8 cellular contexts compared by ENCODE assay signal in genomic region chr11:86671386-86672006, GRCh38. TPM values are rescaled to one million over a fixed set of nuclear protein-coding genes. Genes with fewer than 3 reads are reported as not detected.
DNase-seq lines count a peak whose midpoint lies in the region; ATAC-seq and TF ChIP-seq lines count a peak whose summit lies in the region.

No MANE protein-coding gene starts in this region.

- in situ Hi-C loops in ACHN (cut with HindIII; ENCODE audit: low pct_ligation_motif_present, low pct_unique_long_range_greater_than_20kb, low sequenced_read_pairs): no loop called here

- CTCF ChIA-PET in MCF 10A (lab: Yijun Ruan, JAX): interaction anchor here (0.7 kb wide), 1 partner anchor 93 kb away, joined by 3 read pairs; no protein-coding TSS in a partner anchor

- intact Hi-C loops in MCF 10A (cut with micrococcal nuclease): loop anchor here (5.0 kb wide), 1 partner anchor 131 kb away; the partner anchor contains the start of gene PRSS23

- H3K4me2 ChIP-seq in skeletal muscle satellite cell (ENCODE audit: low read length): peak overlapping the region; percentile 99

- no peaks in the 10 kb centered on the region for H3K9me3 ChIP-seq in skeletal muscle satellite cell (replicated peaks; ENCODE audit: low read length)

- peak overlapping the region; percentile 46 for H3K4me3 Mint-ChIP-seq in MCF 10A (ENCODE audit: unreplicated experiment)

- no peaks in the 10 kb centered on the region for H3K36me3 ChIP-seq in skeletal muscle satellite cell (ENCODE audit: insufficient read depth, low read length)

- no peaks in the 10 kb centered on the region for H3K27me3 ChIP-seq in skeletal muscle satellite cell (ENCODE audit: control insufficient read depth, insufficient read depth, low read length)

- peaks cover 23% of the 10 kb centered on the region for H3K4me1 ChIP-seq in skeletal muscle satellite cell (ENCODE audit: control insufficient read depth, insufficient read depth, low read length)

- no peaks in the 10 kb centered on the region for H3K27me3 Mint-ChIP-seq in MCF 10A (ENCODE audit: insufficient read depth, unreplicated experiment)

- peak overlapping the region; percentile 96 for H3K4me3 ChIP-seq in skeletal muscle satellite cell (ENCODE audit: low read length)

- H3K4me1 Mint-ChIP-seq in MCF 10A (ENCODE audit: insufficient read depth, unreplicated experiment): peaks cover 4% of the 10 kb centered on the region

- H3K36me3 Mint-ChIP-seq in MCF 10A (ENCODE audit: insufficient read depth, unreplicated experiment): no peaks in the 10 kb centered on the region

- ATAC-seq in GM18498 (IDR thresholded peaks at IDR 0.05; ENCODE audit: unreplicated experiment) (peak; percentile 33), GM18520 (IDR thresholded peaks at IDR 0.05; ENCODE audit: unreplicated experiment) (no peak)

- H3K9ac ChIP-seq in skeletal muscle satellite cell (ENCODE audit: low read depth, low read length): peak overlapping the region; percentile 90

- no TSS peak for BruUV-seq in MCF 10A (replicated peaks; lab: Mats Ljungman, UMichigan)

- H3K27ac Mint-ChIP-seq in MCF 10A (ENCODE audit: low read depth, unreplicated experiment): no peak overlapping the region

- POLR2A ChIA-PET in MCF 10A (lab: Yijun Ruan, JAX): no interaction called here

- peak; percentile 47 for DNase-seq in ACHN
- DNase-seq in NCI-H2171 treated with DMSO at 0.1 percent for 48 hours (lab: John Stamatoyannopoulos, UW): peak; percentile 93
- DNase-seq in MCF 10A (ENCODE audit: unreplicated experiment): no peak
- peak; percentile 26 for DNase-seq in iPS-NIHi11 (ENCODE audit: low spot score)
- DNase-seq in dedifferentiated amniotic fluid mesenchymal stem cell (ENCODE audit: extremely low spot score): no peak

- no peaks in the 10 kb centered on the region for H3K9me3 Mint-ChIP-seq in MCF 10A (ENCODE audit: unreplicated experiment)

- TF ChIP-seq CTCF in MCF 10A (IDR thresholded peaks at IDR 0.05; ENCODE audit: unreplicated experiment): no peak

RNA-seq across cellular contexts. Expression of gene ME3, which starts 0.9 kb away (rescaled TPM):
- total RNA-seq in MCF 10A (2022): 0.49 TPM in 1 of 2 replicates, not detected in the other
- total RNA-seq in skeletal muscle satellite cell (2012; rRNA removed): 14.7 and 26.6 TPM in 2 replicates

Comparison
In these comparisons a context has a peak if more than half of its experiments do, and no peak if none do; other contexts are left out.
1. DNase-seq: peak in ACHN (single experiment), NCI-H2171 treated with DMSO at 0.1 percent for 48 hours (single experiment) and iPS-NIHi11 (single experiment); none in MCF 10A (single experiment) and dedifferentiated amniotic fluid mesenchymal stem cell (single experiment).